ENCODE assay signal across 30 cellular contexts in genomic region chr16:12651765-12652531, GRCh38.
DNase-seq lines count a peak whose midpoint lies in the region; FAIRE-seq and TF ChIP-seq lines count a peak whose summit lies in the region.
"Had no signal": no experiment of that assay in that cellular context is flagged by ENCODE, and none has a peak within 500 bp of the region (broad histone marks: within the 10 kb centered on the region; RNA-seq: fewer than 3 reads in every experiment).

No MANE protein-coding gene starts in this region.

- intact Hi-C loops in CD14-positive monocyte (cut with micrococcal nuclease) = no loop called here

- H3K4me3 ChIP-seq in small intestine (ENCODE audit: low read depth in 1 of 2, low read length in 2 of 2) (no peak overlapping the region), BE2C (ENCODE audit: low read depth, low read length) (no peak overlapping the region)
- H3K4me3 ChIP-seq: coronary artery, GM12878, left lung, pancreas, spleen, stomach, uterus had no signal

- no peaks in the 10 kb centered on the region for H3K27me3 ChIP-seq in small intestine (ENCODE audit: control insufficient read depth in 2 of 2, insufficient read depth in 2 of 2, low read length in 2 of 2)
- H3K27me3 ChIP-seq in BE2C = no peaks in the 10 kb centered on the region
- H3K27me3 ChIP-seq: left lung, pancreas, spleen, stomach, uterus had no signal

- H3K27ac ChIP-seq in small intestine (ENCODE audit: low read depth in 1 of 2, low read length in 1 of 2) = no peak overlapping the region
- H3K27ac ChIP-seq: coronary artery, left lung, pancreas, spleen, stomach, uterus had no signal

- no peak for TF ChIP-seq CTCF in CD14-positive monocyte (IDR thresholded peaks at IDR 0.05)
- no peak for TF ChIP-seq CTCF in BE2C (IDR thresholded peaks at IDR 0.05; ENCODE audit: low read depth, low read length)

- no peak overlapping the region for H3K4me3 Mint-ChIP-seq in CD14-positive monocyte
- H3K4me3 Mint-ChIP-seq: activated T-helper 1 cell treated with anti-CD3 and anti-CD28 coated beads, Interleukin-12 subunit alpha, Interleukin-12 subunit beta, Interleukin-2, Interleukin-4 antibody, amounts not matched to agents 30 ng/mL and 10 ng/mL and 1 ng/mL, durations not matched to agents 14 hours and 24 hours and 36 hours; CD8-positive, alpha-beta T cell had no signal

- H3K4me1 ChIP-seq in small intestine (ENCODE audit: control insufficient read depth in 2 of 2, insufficient read depth in 1 of 2, low read depth in 1 of 2, low read length in 1 of 2) = no peaks in the 10 kb centered on the region
- H3K4me1 ChIP-seq in BE2C = no peaks in the 10 kb centered on the region
- H3K4me1 ChIP-seq: left lung, pancreas, uterus had no signal

- H3K4me1 Mint-ChIP-seq in CD14-positive monocyte = no peaks in the 10 kb centered on the region

- H3K36me3 Mint-ChIP-seq in CD14-positive monocyte = no peaks in the 10 kb centered on the region
- H3K36me3 Mint-ChIP-seq: CD8-positive, alpha-beta T cell had no signal

- peaks cover 4 to 9% (median 5%) of the 10 kb centered on the region in 3 donors for H3K27me3 Mint-ChIP-seq in CD14-positive monocyte (ENCODE audit: low read depth in 3 of 3)

- no peak overlapping the region for H3K27ac Mint-ChIP-seq in CD14-positive monocyte
- H3K27ac Mint-ChIP-seq: activated T-helper 1 cell treated with anti-CD3 and anti-CD28 coated beads, Interleukin-12 subunit alpha, Interleukin-12 subunit beta, Interleukin-2, Interleukin-4 antibody, amounts not matched to agents 30 ng/mL and 10 ng/mL and 1 ng/mL, durations not matched to agents 14 hours and 24 hours and 36 hours; CD8-positive, alpha-beta T cell had no signal

- no peaks in the 10 kb centered on the region for H3K36me3 ChIP-seq in small intestine (ENCODE audit: control insufficient read depth in 2 of 2, insufficient read depth in 2 of 2, low read length in 2 of 2)
- no peaks in the 10 kb centered on the region for H3K36me3 ChIP-seq in BE2C
- H3K36me3 ChIP-seq: left lung, pancreas, spleen, stomach, uterus had no signal

- H3K9me3 Mint-ChIP-seq in CD14-positive monocyte = peaks cover 0 to 8% (median 2%) of the 10 kb centered on the region in 7 donors
- H3K9me3 Mint-ChIP-seq: CD8-positive, alpha-beta T cell had no signal

- peak; percentile 91 for FAIRE-seq in islet of Langerhans (lab: Jason Lieb, UNC)
- no peak for FAIRE-seq in small intestine (lab: Jason Lieb, UNC)
- FAIRE-seq: GM12878, pancreas had no signal

- 42 to 53% (median 49%) methylated on average over 16 of the region's 16 CpGs for WGBS in small intestine, 3 donors

- peak; percentile 26 for DNase-seq in NCI-H345 (lab: John Stamatoyannopoulos, UW)
- no peak for DNase-seq in NCI-H345 treated with DMSO at 0.1 percent for 48 hours (lab: John Stamatoyannopoulos, UW; ENCODE audit: unreplicated experiment)
- peak; percentile 99 for DNase-seq in NCI-H69 (lab: John Stamatoyannopoulos, UW)
- DNase-seq in small intestine = peak; percentile 11
- no peak for DNase-seq in CD14-positive monocyte (ENCODE audit: low spot score)
- DNase-seq in COLO829 (ENCODE audit: low spot score) = no peak
- DNase-seq in BE2C = no peak
- DNase-seq: activated CD4-positive, alpha-beta T cell treated with anti-CD3 and anti-CD28 coated beads, Interleukin-2, amount 50 U/mL, for 4 hours; activated naive CD4-positive, alpha-beta T cell treated with Interleukin-2 at 50 U/mL for 16 hours; AML-193; caudate nucleus; CD8-positive, alpha-beta T cell; effector memory CD4-positive, alpha-beta T cell; erythroblast; Kasumi-1; left lung; mesenchymal stem cell; NCI-H187 treated with DMSO at 0.1 percent for 48 hours; NCI-H446; pancreas; spleen; stimulated activated CD4-positive, alpha-beta T cell treated with anti-CD3 and anti-CD28 coated beads, Interleukin-2, amount 100 ng/mL, for 24 hours; stimulated activated CD8-positive, alpha-beta memory T cell treated with anti-CD3 and anti-CD28 coated beads, Interleukin-4, amount 100 ng/mL, for 48 hours; stomach; T-helper 2 cell; uterus had no signal

- H3K9me3 ChIP-seq in small intestine (ENCODE audit: control insufficient read depth, low read depth) (no peaks in the 10 kb centered on the region), BE2C (no peaks in the 10 kb centered on the region)
- H3K9me3 ChIP-seq: left lung, pancreas, uterus had no signal

Comparison
In these comparisons a context has a peak if more than half of its experiments do, and no peak if none do; other contexts are left out.
1. DNase-seq: peak in NCI-H345 (single experiment), NCI-H69 (single experiment) and small intestine (single experiment); none in NCI-H345 treated with DMSO at 0.1 percent for 48 hours (single experiment), CD14-positive monocyte (single experiment), COLO829 (single experiment) and BE2C (single experiment).